Comparison of ENCODE assay signal across 31 cellular contexts in genomic region chr20:35248641-35249475, GRCh38. TPM values are rescaled to one million over a fixed set of nuclear protein-coding genes. Genes with fewer than 3 reads are reported as not detected.
A peak's percentile ranks its signal among the peaks of the same experiment; 100 is the strongest.
DNase-seq lines count a peak whose midpoint lies in the region; FAIRE-seq and TF ChIP-seq lines count a peak whose summit lies in the region.
"Had no signal": no experiment of that assay in that cellular context is flagged by ENCODE, and none has a peak within 500 bp of the region (broad histone marks: within the 10 kb centered on the region; RNA-seq: fewer than 3 reads in every experiment).

No MANE protein-coding gene starts in this region.

- H3K36me3 ChIP-seq in bronchial epithelial cell (ENCODE audit: control insufficient read depth, insufficient read depth, low read length) = no peaks in the 10 kb centered on the region
- H3K36me3 ChIP-seq: lower lobe of right lung, prostate gland had no signal

- H3K79me1 ChIP-seq in H9 (ENCODE audit: insufficient read depth, low read depth, low read length, poor library complexity, severe bottlenecking) = no peaks in the 10 kb centered on the region

- no peak overlapping the region for H3K23ac ChIP-seq in H9 (ENCODE audit: insufficient read length, low read depth, low read length)

- H2BK12ac ChIP-seq in H9 (ENCODE audit: insufficient read length, low read depth, low read length) = no peak overlapping the region

- no peaks in the 10 kb centered on the region for H3K79me2 ChIP-seq in H9 (ENCODE audit: insufficient read depth, low read length)

- no peaks in the 10 kb centered on the region for H4K20me1 ChIP-seq in H9 (ENCODE audit: control insufficient read depth, insufficient read depth, insufficient read length)

- FAIRE-seq in bronchial epithelial cell (lab: Jason Lieb, UNC) = peak; percentile 40
- FAIRE-seq: GM12892, K562 had no signal

- WGBS in H9 (ENCODE audit: extremely low coverage, insufficient read length, low lambda C conversion rate) = no CpG with 5 or more reads among the region's 9 CpGs

- no peak overlapping the region for H3K56ac ChIP-seq in H9 (ENCODE audit: insufficient read length, low read depth, low read length)

- no peak overlapping the region for H2AFZ ChIP-seq in H9 (ENCODE audit: low read length)

- H3K27ac Mint-ChIP-seq in H9 = peak overlapping the region in 2 of 3 experiments; percentile 44 to 88; a peak in 4 of 7 replicates
- no peak overlapping the region for H3K27ac Mint-ChIP-seq in HFFc6
- H3K27ac Mint-ChIP-seq: activated CD8-positive, alpha-beta memory T cell treated with anti-CD3 and anti-CD28 coated beads, Interleukin-2, amount 10 ng/mL, durations not matched to agents 7 days and 5 days; activated naive CD4-positive, alpha-beta T cell treated with anti-CD3 and anti-CD28 coated beads, Interleukin-2, amount 10 ng/mL, durations not matched to agents 7 days and 5 days; activated T-cell treated with anti-CD3 and anti-CD28 coated beads, Interleukin-2, amount 50 U/mL, for 72 hours had no signal

- TF ChIP-seq CTCF in H9 (conservative IDR thresholded peaks at IDR 0.05) (no peak), bronchial epithelial cell (IDR thresholded peaks at IDR 0.05; ENCODE audit: insufficient read depth, low read length, severe bottlenecking) (no peak), HFFc6 (IDR thresholded peaks at IDR 0.05) (no peak)

- no peak overlapping the region for H4K5ac ChIP-seq in H9 (ENCODE audit: insufficient read length, low read depth, low read length)

- H2AK5ac ChIP-seq in H9 (ENCODE audit: insufficient read length, low read length) = no peak overlapping the region

- peak; percentile 12 for DNase-seq in NCI-H1694 treated with DMSO at 0.1 percent for 48 hours (lab: John Stamatoyannopoulos, UW)
- DNase-seq in NCI-H1694 (lab: John Stamatoyannopoulos, UW) = no peak
- DNase-seq in H9 = no peak
- no peak for DNase-seq in bronchial epithelial cell (ENCODE audit: low read depth)
- DNase-seq in pons (ENCODE audit: low spot score) = peak; percentile 10
- no peak for DNase-seq in DMS79 treated with DMSO at 0.1 percent for 48 hours (lab: John Stamatoyannopoulos, UW)
- no peak for DNase-seq in dedifferentiated amniotic fluid mesenchymal stem cell (ENCODE audit: extremely low spot score)
- no peak for DNase-seq in HFFc6
- DNase-seq: activated CD4-positive, alpha-beta T cell treated with anti-CD3 and anti-CD28 coated beads for 48 hours; activated CD8-positive, alpha-beta memory T cell treated with anti-CD3 and anti-CD28 coated beads, Interleukin-2, amount 10 ng/mL, durations not matched to agents 7 days and 5 days; activated naive CD4-positive, alpha-beta T cell treated with anti-CD3 and anti-CD28 coated beads, Interleukin-2, amount 10 ng/mL, durations not matched to agents 7 days and 5 days; activated T-cell treated with anti-CD3 and anti-CD28 coated beads, Interleukin-2, amount 50 U/mL, for 72 hours; DND-41; lower lobe of right lung; MM.1S; NCI-H1436 treated with DMSO at 0.1 percent for 48 hours; RPMI8226; stimulated activated CD8-positive, alpha-beta memory T cell treated with anti-CD3 and anti-CD28 coated beads, Interleukin-4, amount 100 ng/mL, for 48 hours had no signal

- H3K36me3 Mint-ChIP-seq in H9 (ENCODE audit: insufficient read depth in 1 of 3, low read depth in 3 of 3) = peaks cover 0 to 42% (median 17%) of the 10 kb centered on the region in 3 experiments; a peak in 3 of 7 replicates
- no peaks in the 10 kb centered on the region for H3K36me3 Mint-ChIP-seq in HFFc6 (ENCODE audit: low read depth)
- H3K36me3 Mint-ChIP-seq: activated CD8-positive, alpha-beta memory T cell treated with anti-CD3 and anti-CD28 coated beads, Interleukin-2, amount 10 ng/mL, durations not matched to agents 7 days and 5 days had no signal

- H3K4me2 ChIP-seq in H9 (ENCODE audit: insufficient read depth, insufficient read length, low read length) = no peak overlapping the region

- H3K4me1 ChIP-seq in H9 (ENCODE audit: insufficient read depth, low read length) = no peaks in the 10 kb centered on the region; the same call in 1 of the 2 replicates
- H3K4me1 ChIP-seq: lower lobe of right lung, prostate gland had no signal

- H3K27me3 Mint-ChIP-seq in H9 (ENCODE audit: low read depth) (no peaks in the 10 kb centered on the region; the same call in none of the 2 replicates), HFFc6 (ENCODE audit: insufficient read depth) (no peaks in the 10 kb centered on the region; the same call in 1 of the 2 replicates)
- H3K27me3 Mint-ChIP-seq: activated CD8-positive, alpha-beta memory T cell treated with anti-CD3 and anti-CD28 coated beads, Interleukin-2, amount 10 ng/mL, durations not matched to agents 7 days and 5 days; activated naive CD4-positive, alpha-beta T cell treated with anti-CD3 and anti-CD28 coated beads, Interleukin-2, amount 10 ng/mL, durations not matched to agents 7 days and 5 days had no signal

- no peak overlapping the region for H3K4ac ChIP-seq in H9 (ENCODE audit: low read depth, low read length)

- H3K23me2 ChIP-seq in H9 (ENCODE audit: insufficient read length, low read depth, low read length, poor library complexity, severe bottlenecking) = no peaks in the 10 kb centered on the region

- H3K4me3 ChIP-seq in bronchial epithelial cell (ENCODE audit: low read depth, low read length) = no peak overlapping the region
- H3K4me3 ChIP-seq: K562, lower lobe of right lung, prostate gland, SK-N-MC had no signal

- H2BK15ac ChIP-seq in H9 (ENCODE audit: low read depth, low read length) = no peak overlapping the region

- no peak overlapping the region for H3K14ac ChIP-seq in H9 (ENCODE audit: insufficient read depth, low read length)

- H3K18ac ChIP-seq in H9 (ENCODE audit: insufficient read length, low read depth, low read length) = no peak overlapping the region

- no peak overlapping the region for H3K9ac ChIP-seq in H9 (ENCODE audit: extremely low read depth, insufficient read length, low read length)

- H3T11ph ChIP-seq in H9 (ENCODE audit: low read length) = no peak overlapping the region

- no peak overlapping the region for H4K91ac ChIP-seq in H9 (ENCODE audit: insufficient read length, low read depth, low read length)

- no peaks in the 10 kb centered on the region for H3K9me3 Mint-ChIP-seq in H9
- no peaks in the 10 kb centered on the region for H3K9me3 Mint-ChIP-seq in HFFc6
- H3K9me3 Mint-ChIP-seq: activated naive CD4-positive, alpha-beta T cell treated with anti-CD3 and anti-CD28 coated beads, Interleukin-2, amount 10 ng/mL, durations not matched to agents 7 days and 5 days; activated T-cell treated with anti-CD3 and anti-CD28 coated beads, Interleukin-2, amount 50 U/mL, for 72 hours; neural crest cell had no signal

- peaks cover 24 to 31% of the 10 kb centered on the region in 2 experiments for H3K4me1 Mint-ChIP-seq in H9
- no peaks in the 10 kb centered on the region; the same call in 1 of the 2 replicates for H3K4me1 Mint-ChIP-seq in HFFc6 (ENCODE audit: low read depth)
- H3K4me1 Mint-ChIP-seq: neural crest cell had no signal

- H2BK5ac ChIP-seq in H9 (ENCODE audit: insufficient read length, low read length) = no peak overlapping the region

- H3K9me3 ChIP-seq in H9 (ENCODE audit: control insufficient read depth, low read depth, low read length) = no peaks in the 10 kb centered on the region
- H3K9me3 ChIP-seq: lower lobe of right lung, prostate gland had no signal

- H3K27me3 ChIP-seq in H9 (ENCODE audit: insufficient read depth, low read length) (no peaks in the 10 kb centered on the region), bronchial epithelial cell (ENCODE audit: control insufficient read depth, insufficient read depth, low read length) (no peaks in the 10 kb centered on the region)

- H4K8ac ChIP-seq in H9 (replicated peaks; ENCODE audit: insufficient read length, low read depth, low read length) = no peak overlapping the region

- no peak overlapping the region for H2BK120ac ChIP-seq in H9 (ENCODE audit: low read depth, low read length, poor library complexity, severe bottlenecking)

- no peak overlapping the region for H2BK20ac ChIP-seq in H9 (ENCODE audit: low read depth, low read length, poor library complexity, severe bottlenecking)

- no peak overlapping the region for H3K27ac ChIP-seq in H9 (ENCODE audit: insufficient read length, low read depth, low read length)
- H3K27ac ChIP-seq: lower lobe of right lung, prostate gland, SK-N-MC had no signal

- H3K4me3 Mint-ChIP-seq in H9 = no peak overlapping the region
- no peak overlapping the region for H3K4me3 Mint-ChIP-seq in HFFc6
- H3K4me3 Mint-ChIP-seq: activated CD8-positive, alpha-beta memory T cell treated with anti-CD3 and anti-CD28 coated beads, Interleukin-2, amount 10 ng/mL, durations not matched to agents 7 days and 5 days; activated naive CD4-positive, alpha-beta T cell treated with anti-CD3 and anti-CD28 coated beads, Interleukin-2, amount 10 ng/mL, durations not matched to agents 7 days and 5 days; activated T-cell treated with anti-CD3 and anti-CD28 coated beads, Interleukin-2, amount 50 U/mL, for 72 hours; neural crest cell had no signal

RNA-seq across cellular contexts. Expression of gene MMP24, which starts 22.4 kb away (rescaled TPM):
- total RNA-seq in H9 (2021) (23.0 and 24.7 TPM in 2 replicates), bronchial epithelial cell (under 0.01 TPM in 1 of 2 replicates, not detected in the other)
- 1 to 10 TPM in 1 of 6 experiments, under 1 TPM in 5; 0.48 to 1.2 (median 0.65) TPM for total RNA-seq in HFFc6 (2021; fragmentation: NEBNext Ultra II Directional; extraction: Animal tissue kit (Norgen Biotek cat#: 25700))
- total RNA-seq: activated CD8-positive, alpha-beta memory T cell treated with anti-CD3 and anti-CD28 coated beads, Interleukin-2, amount 10 ng/mL, durations not matched to agents 7 days and 5 days; activated T-cell treated with anti-CD3 and anti-CD28 coated beads, Interleukin-2, amount 50 U/mL, for 72 hours; T-helper 2 cell treated with Interferon-gamma antibody and Interleukin-4, amounts not matched to agents 100 ng/mL and 5 ng/mL, for 36 hours had no signal

RNA-seq across cellular contexts. Expression of gene MMP24OS, which starts 29.1 kb away (rescaled TPM):
- 43.8 and 45.6 TPM in 2 replicates for total RNA-seq in H9 (2021)
- total RNA-seq in bronchial epithelial cell = 5.0 and 6.9 TPM in 2 replicates
- 100 to 1,000 TPM in 4 of 6 experiments, 10 to 100 TPM in 2; 91.7 to 117 (median 105) TPM for total RNA-seq in HFFc6 (2021; fragmentation: NEBNext Ultra II Directional; extraction: Animal tissue kit (Norgen Biotek cat#: 25700))

RNA-seq across cellular contexts. Expression of gene EIF6, which starts 35.7 kb away (rescaled TPM):
- total RNA-seq in H9 (2021) = 150 and 154 TPM in 2 replicates
- total RNA-seq in bronchial epithelial cell = 226 and 370 TPM in 2 replicates
- total RNA-seq in HFFc6 (2021; fragmentation: NEBNext Ultra II Directional; extraction: Animal tissue kit (Norgen Biotek cat#: 25700)) = 100 to 1,000 TPM; 176 to 194 (median 185) TPM

RNA-seq across cellular contexts. Expression of gene FAM83C, which starts 43.4 kb away (rescaled TPM):
- total RNA-seq in H9 (2021) (not detected in 2 replicates), bronchial epithelial cell (0.26 and 0.64 TPM in 2 replicates)
- not detected for total RNA-seq in HFFc6 (2021; fragmentation: NEBNext Ultra II Directional; extraction: Animal tissue kit (Norgen Biotek cat#: 25700))
- total RNA-seq: A172; activated CD8-positive, alpha-beta memory T cell treated with anti-CD3 and anti-CD28 coated beads, Interleukin-2, amount 10 ng/mL, durations not matched to agents 7 days and 5 days; activated T-cell treated with anti-CD3 and anti-CD28 coated beads, Interleukin-2, amount 50 U/mL, for 72 hours; cardiac septum; dermis microvascular lymphatic vessel endothelial cell; fibroblast of lung; K562; kidney epithelial cell; lower lobe of right lung; mucosa of gallbladder; neural crest cell; skeletal muscle tissue; T-helper 2 cell treated with Interferon-gamma antibody and Interleukin-4, amounts not matched to agents 100 ng/mL and 5 ng/mL, for 36 hours had no signal

Comparison
In these comparisons a context has a peak if more than half of its experiments do, and no peak if none do; other contexts are left out.
1. DNase-seq: peak in NCI-H1694 treated with DMSO at 0.1 percent for 48 hours (single experiment) and pons (single experiment); none in NCI-H1694 (single experiment), H9 (single experiment), bronchial epithelial cell (single experiment), DMS79 treated with DMSO at 0.1 percent for 48 hours (single experiment), dedifferentiated amniotic fluid mesenchymal stem cell (single experiment) and HFFc6 (single experiment).
2. RNA of gene MMP24, which starts 22.4 kb away (total RNA-seq): 23.0 to 24.7 TPM in H9; 0.48 to 1.2 TPM in HFFc6 and under 0.01 TPM in bronchial epithelial cell; every median in the first group is over 10 times any median in the second.